Comparison of ENCODE assay signal across 7 cellular contexts in the genomic region with DNA sequence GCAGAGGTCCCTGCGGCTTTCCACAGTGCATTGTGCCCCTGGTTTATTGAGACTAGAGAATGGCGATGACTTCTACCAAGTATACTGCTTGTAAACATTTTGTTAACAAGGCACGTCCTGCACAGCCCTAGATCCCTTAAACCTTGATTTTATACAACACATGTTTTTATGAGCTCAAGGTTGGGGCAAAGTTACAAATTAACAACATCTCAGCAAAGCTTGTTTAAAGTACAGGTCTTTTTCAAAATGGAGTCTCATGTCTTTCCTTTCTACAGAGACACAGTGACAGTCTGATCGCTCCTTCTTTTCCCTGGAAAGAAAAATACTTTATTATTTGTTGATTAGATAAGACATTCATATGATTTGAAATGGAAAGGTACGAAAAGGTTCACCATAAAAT. TPM values are rescaled to one million over a fixed set of nuclear protein-coding genes. Genes with fewer than 3 reads are reported as not detected.
DNase-seq lines count a peak whose midpoint lies in the region; ATAC-seq and TF ChIP-seq lines count a peak whose summit lies in the region.
"Not testable (repeated sequence)": the region's sequence is repeated elsewhere in the genome, so short reads cannot be mapped to it uniquely, and the experiment has no call there.

No MANE protein-coding gene starts in this region.

- not testable (repeated sequence) for TF ChIP-seq CTCF in VCaP (conservative IDR thresholded peaks at IDR 0.05); brain (conservative IDR thresholded peaks at IDR 0.05); neural progenitor cell (IDR thresholded peaks at IDR 0.05)

- not testable (repeated sequence) for H3F3A ChIP-seq in neural progenitor cell (ENCODE audit: low read depth)

- peak; percentile 59 for DNase-seq in cardiac septum (ENCODE audit: low spot score)
- not testable (repeated sequence) for DNase-seq in left colon; neural progenitor cell (ENCODE audit: low spot score); stimulated activated effector memory CD8-positive, alpha-beta T cell treated with anti-CD3 and anti-CD28 coated beads, Interleukin-12 subunit alpha, Interleukin-12 subunit beta, amount 100 ng/mL, for 72 hours (ENCODE audit: low spot score in 2 of 2)

- not testable (repeated sequence) for H3K9me3 ChIP-seq in mucosa of rectum (ENCODE audit: control insufficient read depth in 2 of 2, low read length in 2 of 2); neural progenitor cell (ENCODE audit: low read depth)

- not testable (repeated sequence) for H3K4me2 ChIP-seq in neural progenitor cell

- ATAC-seq in left colon, result peak; percentile 68
- not testable (repeated sequence) for ATAC-seq in stimulated activated effector memory CD8-positive, alpha-beta T cell treated with anti-CD3 and anti-CD28 coated beads, Interleukin-12 subunit alpha, Interleukin-12 subunit beta, amount 100 ng/mL, for 72 hours

- not testable (repeated sequence) for H3K79me2 ChIP-seq in neural progenitor cell (ENCODE audit: low read depth)

- H3K4me3 ChIP-seq in mucosa of rectum (ENCODE audit: low read length in 2 of 2); neural progenitor cell: not testable (repeated sequence)

- not testable (repeated sequence) for H3K4me3 Mint-ChIP-seq in brain; neural progenitor cell; stimulated activated effector memory CD8-positive, alpha-beta T cell treated with anti-CD3 and anti-CD28 coated beads, Interleukin-12 subunit alpha, Interleukin-12 subunit beta, amount 100 ng/mL, for 72 hours

- H3K27me3 Mint-ChIP-seq in brain; neural progenitor cell (ENCODE audit: insufficient read depth, low read depth): not testable (repeated sequence)

- not testable (repeated sequence) for H3K27me3 ChIP-seq in mucosa of rectum (ENCODE audit: control insufficient read depth in 2 of 2, insufficient read depth in 2 of 2, low read length in 2 of 2); neural progenitor cell

- H3K4me1 ChIP-seq in mucosa of rectum (ENCODE audit: control insufficient read depth in 2 of 2, insufficient read depth in 2 of 2, low read length in 2 of 2), result peaks cover 13 to 18% of the 10 kb centered on the region in 2 donors
- H3K4me1 ChIP-seq in neural progenitor cell, result not testable (repeated sequence)

- not testable (repeated sequence) for H4K20me1 ChIP-seq in neural progenitor cell (ENCODE audit: low read depth)

- H3K4me1 Mint-ChIP-seq in brain, result peaks cover 35% of the 10 kb centered on the region
- peaks cover 30% of the 10 kb centered on the region for H3K4me1 Mint-ChIP-seq in neural progenitor cell
- not testable (repeated sequence) for H3K4me1 Mint-ChIP-seq in stimulated activated effector memory CD8-positive, alpha-beta T cell treated with anti-CD3 and anti-CD28 coated beads, Interleukin-12 subunit alpha, Interleukin-12 subunit beta, amount 100 ng/mL, for 72 hours

- not testable (repeated sequence) for H3K9me3 Mint-ChIP-seq in brain; neural progenitor cell; stimulated activated effector memory CD8-positive, alpha-beta T cell treated with anti-CD3 and anti-CD28 coated beads, Interleukin-12 subunit alpha, Interleukin-12 subunit beta, amount 100 ng/mL, for 72 hours

- intact Hi-C loops in cardiac septum (cut with DNase I); left colon (cut with DNase I, micrococcal nuclease): not testable (repeated sequence)

- H3K27ac Mint-ChIP-seq in brain (peak overlapping the region in 4 of 5 experiments; percentile 5 to 90 (median 70)), neural progenitor cell (peak overlapping the region; percentile 31)
- peak overlapping the region; percentile 4 for H3K27ac Mint-ChIP-seq in stimulated activated effector memory CD8-positive, alpha-beta T cell treated with anti-CD3 and anti-CD28 coated beads, Interleukin-12 subunit alpha, Interleukin-12 subunit beta, amount 100 ng/mL, for 72 hours

- H3K27ac ChIP-seq in VCaP, result peak overlapping the region; percentile 73
- peak overlapping the region; percentile 72 to 84 for H3K27ac ChIP-seq in mucosa of rectum (ENCODE audit: low read depth in 2 of 2, low read length in 2 of 2)
- H3K27ac ChIP-seq in neural progenitor cell, result not testable (repeated sequence)

- not testable (repeated sequence) for H2AFZ ChIP-seq in neural progenitor cell (replicated peaks)

- H3K36me3 Mint-ChIP-seq in brain, result peaks cover 25% of the 10 kb centered on the region
- H3K36me3 Mint-ChIP-seq in neural progenitor cell, result not testable (repeated sequence)
- H3K36me3 Mint-ChIP-seq in stimulated activated effector memory CD8-positive, alpha-beta T cell treated with anti-CD3 and anti-CD28 coated beads, Interleukin-12 subunit alpha, Interleukin-12 subunit beta, amount 100 ng/mL, for 72 hours, result peaks cover 13% of the 10 kb centered on the region

- peak overlapping the region in 1 of 2 donors; percentile 1 for H3K9ac ChIP-seq in mucosa of rectum (ENCODE audit: low read depth in 1 of 2, low read length in 2 of 2)
- H3K9ac ChIP-seq in neural progenitor cell, result not testable (repeated sequence)

- H3K36me3 ChIP-seq in mucosa of rectum (ENCODE audit: control insufficient read depth in 2 of 2, insufficient read depth in 2 of 2, low read length in 2 of 2), result peaks cover 6 to 36% of the 10 kb centered on the region in 2 donors
- not testable (repeated sequence) for H3K36me3 ChIP-seq in neural progenitor cell

RNA-seq across cellular contexts. Expression of gene MUC20, which starts 8.0 kb away (rescaled TPM):
- polyA plus RNA-seq in brain (ENCODE audit: insufficient read depth, low read depth, low replicate concordance), result 0.17 TPM
- 6.5 TPM for total RNA-seq in cardiac septum
- 100 to 1,000 TPM; 110 to 115 TPM for total RNA-seq in left colon
- 0.17 TPM in 1 of 2 replicates, not detected in the other for total RNA-seq in neural progenitor cell (ENCODE audit: low replicate concordance)

Comparison
In these comparisons a context has a peak if more than half of its experiments do, and no peak if none do; other contexts are left out.
1. H3K27ac Mint-ChIP-seq: peak in every context shown above with its lines; median percentile 70 in brain; 31 in neural progenitor cell; 4 in stimulated activated effector memory CD8-positive, alpha-beta T cell treated with anti-CD3 and anti-CD28 coated beads, Interleukin-12 subunit alpha, Interleukin-12 subunit beta, amount 100 ng/mL, for 72 hours.
2. RNA of gene MUC20, which starts 8.0 kb away (total RNA-seq): 110 to 115 TPM in left colon; 6.5 TPM in cardiac septum (single experiment) and 0.17 TPM in neural progenitor cell; every median in the first group is over 10 times any median in the second.